In genomic region chr20:16810216-16810615, GRCh38 we compare ENCODE assay signal across 18 cellular contexts.
"Had no signal": no experiment of that assay in that cellular context is flagged by ENCODE, and none has a peak within 500 bp of the region (broad histone marks: within the 10 kb centered on the region; RNA-seq: fewer than 3 reads in every experiment).

No MANE protein-coding gene starts in this region.

- H3K4me3 ChIP-seq: esophagus muscularis mucosa, lung, skin epidermis, tibial artery had no signal

- DNase-seq: activated CD4-positive, alpha-beta T cell treated with anti-CD3 and anti-CD28 coated beads, Interleukin-2, amount 10 ng/mL, durations not matched to agents 24 days and 14 days; activated CD4-positive, CD25-positive, alpha-beta regulatory T cell; activated CD8-positive, alpha-beta T cell treated with anti-CD3 and anti-CD28 coated beads, Interleukin-2, amount 10 ng/mL, durations not matched to agents 7 days and 5 days; activated naive CD4-positive, alpha-beta T cell treated with anti-CD3 and anti-CD28 coated beads for 36 hours; activated T-cell treated with anti-CD3 and anti-CD28 coated beads, Interleukin-2, amount 50 U/mL, for 24 hours; anterior cingulate cortex; effector CD4-positive, alpha-beta T cell; midbrain; occipital lobe; posterior cingulate gyrus; stimulated activated naive CD8-positive, alpha-beta T cell treated with anti-CD3 and anti-CD28 coated beads, Interleukin-15, Interleukin-2, amounts not matched to agents 100 U/mL and 50 U/mL, for 24 hours; substantia nigra; T-helper 1 cell; T-helper 9 cell; tibial artery had no signal
